In the genomic region with DNA sequence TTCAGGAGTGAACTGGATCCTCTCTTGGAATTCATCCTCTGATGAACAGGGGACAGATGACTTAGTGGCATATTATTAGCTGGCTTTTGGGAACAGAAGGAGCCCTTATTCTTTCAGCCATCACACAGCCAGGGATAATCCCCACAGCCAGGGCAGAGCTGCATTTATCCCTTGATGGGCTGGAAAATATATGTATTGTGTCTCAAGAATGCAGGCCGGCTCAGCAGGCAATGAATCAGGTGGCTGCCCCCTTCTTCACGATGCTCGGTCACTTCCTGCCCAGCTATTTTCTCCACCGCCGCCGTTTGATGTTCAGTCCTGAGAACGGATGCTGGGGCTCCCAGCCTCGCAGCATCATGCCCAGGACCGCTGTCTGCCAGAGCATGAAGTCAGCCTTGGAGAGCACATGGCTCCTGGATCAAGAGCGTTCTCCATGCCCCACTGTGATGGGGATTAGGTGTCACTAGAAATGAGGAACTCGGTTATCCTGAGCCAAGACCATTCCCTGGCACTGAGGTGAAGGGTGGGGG, we compare ENCODE assay signal across 27 cellular contexts. TPM values are rescaled to one million over a fixed set of nuclear protein-coding genes. Genes with fewer than 3 reads are reported as not detected.
DNase-seq lines count a peak whose midpoint lies in the region; ATAC-seq and TF ChIP-seq lines count a peak whose summit lies in the region.
"Had no signal": no experiment of that assay in that cellular context is flagged by ENCODE, and none has a peak within 500 bp of the region (broad histone marks: within the 10 kb centered on the region; RNA-seq: fewer than 3 reads in every experiment).

No MANE protein-coding gene starts in this region.

- H3K27ac ChIP-seq in WERI-Rb-1 (no peak overlapping the region; the same call in 1 of the 2 replicates), neural progenitor cell (no peak overlapping the region), lower lobe of right lung (no peak overlapping the region)
- H3K27ac ChIP-seq: C4-2B, PC-9, SJSA1 had no signal

- H3K27ac Mint-ChIP-seq in neural progenitor cell: no peak overlapping the region
- H3K27ac Mint-ChIP-seq: B cell; CD8-positive, alpha-beta T cell; HFFc6 had no signal

- H2AFZ ChIP-seq in neural progenitor cell (replicated peaks): no peak overlapping the region
- H2AFZ ChIP-seq: PC-9 had no signal

- H3K4me3 Mint-ChIP-seq in neural progenitor cell: peak overlapping the region; percentile 38
- H3K4me3 Mint-ChIP-seq: B cell; CD8-positive, alpha-beta T cell; HFFc6 had no signal

- intact Hi-C loops in lower lobe of right lung (cut with DNase I): no loop called here

- TF ChIP-seq CTCF in WERI-Rb-1 (IDR thresholded peaks at IDR 0.05; ENCODE audit: low read depth, low read length) (no peak), neural progenitor cell (IDR thresholded peaks at IDR 0.05) (no peak), lower lobe of right lung (IDR thresholded peaks at IDR 0.05) (no peak)

- H3K27me3 Mint-ChIP-seq in neural progenitor cell (ENCODE audit: insufficient read depth, low read depth): peaks cover 6% of the 10 kb centered on the region
- H3K27me3 Mint-ChIP-seq: B cell had no signal

- peak overlapping the region; percentile 38 for H3K4me2 ChIP-seq in neural progenitor cell
- H3K4me2 ChIP-seq: PC-9 had no signal

- H3K4me1 ChIP-seq in neural progenitor cell (peaks cover 11% of the 10 kb centered on the region), lower lobe of right lung (no peaks in the 10 kb centered on the region)
- H3K4me1 ChIP-seq: Caco-2, HAP-1, SJSA1 had no signal

- DNase-seq in WERI-Rb-1: peak; percentile 30
- DNase-seq in iris pigment epithelial cell (ENCODE audit: low read depth): peak; percentile 10
- peak; percentile 63 for DNase-seq in neural progenitor cell (ENCODE audit: low spot score)
- DNase-seq in islet precursor cell: no peak
- DNase-seq in lower lobe of right lung: no peak
- no peak for DNase-seq in SIG-M5 treated with dmso at 0.1 percent for 504 hours (lab: John Stamatoyannopoulos, UW; ENCODE audit: unreplicated experiment)
- DNase-seq: Caco-2; CD8-positive, alpha-beta T cell; DMS79 treated with DMSO at 0.1 percent for 48 hours; GOT3; HFFc6; IMR-90; KG1; MG63; NCI-H1105 treated with DMSO at 0.1 percent for 48 hours; NCI-H146; NCI-H2029; NCI-H2227 treated with DMSO at 0.1 percent for 48 hours; NCI-H748 treated with DMSO at 0.1 percent for 48 hours; NK-92 treated with Interleukin-12 subunit alpha and Interleukin-12 subunit beta, amount 100 ng/mL, for 24 hours; PC-9 had no signal

- H3K9me3 Mint-ChIP-seq in neural progenitor cell: no peaks in the 10 kb centered on the region
- H3K9me3 Mint-ChIP-seq: CD8-positive, alpha-beta T cell; HFFc6 had no signal

- H3K4me3 ChIP-seq in WERI-Rb-1 (ENCODE audit: low read depth, low read length) (no peak overlapping the region), neural progenitor cell (no peak overlapping the region), lower lobe of right lung (no peak overlapping the region)
- H3K4me3 ChIP-seq: HAP-1, MG63, PC-9, SJSA1 had no signal

- no peaks in the 10 kb centered on the region for H3K79me2 ChIP-seq in neural progenitor cell (ENCODE audit: low read depth)

- H3K36me3 ChIP-seq in WERI-Rb-1 (no peaks in the 10 kb centered on the region), neural progenitor cell (no peaks in the 10 kb centered on the region), lower lobe of right lung (no peaks in the 10 kb centered on the region)
- H3K36me3 ChIP-seq: HAP-1, MG63, SJSA1 had no signal

- peaks cover 3% of the 10 kb centered on the region for H3K4me1 Mint-ChIP-seq in neural progenitor cell
- H3K4me1 Mint-ChIP-seq: B cell had no signal

- no peak overlapping the region for H3K9ac ChIP-seq in neural progenitor cell

- no peaks in the 10 kb centered on the region for H3F3A ChIP-seq in neural progenitor cell (ENCODE audit: low read depth)

- H3K27me3 ChIP-seq in WERI-Rb-1 (ENCODE audit: insufficient read depth, low read depth, severe bottlenecking) (no peaks in the 10 kb centered on the region), neural progenitor cell (no peaks in the 10 kb centered on the region), lower lobe of right lung (ENCODE audit: low read depth) (no peaks in the 10 kb centered on the region)
- H3K27me3 ChIP-seq: MG63, SJSA1 had no signal

- no peaks in the 10 kb centered on the region for H3K36me3 Mint-ChIP-seq in neural progenitor cell

- H4K20me1 ChIP-seq in neural progenitor cell (ENCODE audit: low read depth): no peaks in the 10 kb centered on the region

- H3K9me3 ChIP-seq in WERI-Rb-1 (ENCODE audit: severe bottlenecking) (no peaks in the 10 kb centered on the region), neural progenitor cell (ENCODE audit: low read depth) (no peaks in the 10 kb centered on the region), lower lobe of right lung (no peaks in the 10 kb centered on the region)
- H3K9me3 ChIP-seq: Caco-2, HAP-1, MG63, SJSA1 had no signal

- ATAC-seq in HG02884 (IDR thresholded peaks at IDR 0.05; ENCODE audit: unreplicated experiment) (no peak), lower lobe of right lung (no peak)
- ATAC-seq: CD8-positive, alpha-beta T cell; Right ventricle myocardium inferior had no signal

RNA-seq across cellular contexts. Expression of gene MYH3, which starts 4.3 kb away (rescaled TPM):
- total RNA-seq in neural progenitor cell (ENCODE audit: low replicate concordance) (0.36 and 0.40 TPM in 2 replicates), lower lobe of right lung (1.2 TPM)

RNA-seq across cellular contexts. Expression of gene SCO1, which starts 35.9 kb away (rescaled TPM):
- total RNA-seq in neural progenitor cell (ENCODE audit: low replicate concordance) (32.4 and 39.0 TPM in 2 replicates), lower lobe of right lung (23.9 TPM)

RNA-seq across cellular contexts. Expression of gene ADPRM, which starts 36.0 kb away (rescaled TPM):
- 8.9 and 10.2 TPM in 2 replicates for total RNA-seq in neural progenitor cell (ENCODE audit: low replicate concordance)
- 9.4 TPM for total RNA-seq in lower lobe of right lung

Comparison
In these comparisons a context has a peak if more than half of its experiments do, and no peak if none do; other contexts are left out.
1. DNase-seq: peak in WERI-Rb-1 (single experiment), iris pigment epithelial cell (single experiment) and neural progenitor cell (single experiment); none in islet precursor cell (single experiment), lower lobe of right lung (single experiment) and SIG-M5 treated with dmso at 0.1 percent for 504 hours (single experiment).